Comparison of ENCODE assay signal across 8 cellular contexts in the genomic region with DNA sequence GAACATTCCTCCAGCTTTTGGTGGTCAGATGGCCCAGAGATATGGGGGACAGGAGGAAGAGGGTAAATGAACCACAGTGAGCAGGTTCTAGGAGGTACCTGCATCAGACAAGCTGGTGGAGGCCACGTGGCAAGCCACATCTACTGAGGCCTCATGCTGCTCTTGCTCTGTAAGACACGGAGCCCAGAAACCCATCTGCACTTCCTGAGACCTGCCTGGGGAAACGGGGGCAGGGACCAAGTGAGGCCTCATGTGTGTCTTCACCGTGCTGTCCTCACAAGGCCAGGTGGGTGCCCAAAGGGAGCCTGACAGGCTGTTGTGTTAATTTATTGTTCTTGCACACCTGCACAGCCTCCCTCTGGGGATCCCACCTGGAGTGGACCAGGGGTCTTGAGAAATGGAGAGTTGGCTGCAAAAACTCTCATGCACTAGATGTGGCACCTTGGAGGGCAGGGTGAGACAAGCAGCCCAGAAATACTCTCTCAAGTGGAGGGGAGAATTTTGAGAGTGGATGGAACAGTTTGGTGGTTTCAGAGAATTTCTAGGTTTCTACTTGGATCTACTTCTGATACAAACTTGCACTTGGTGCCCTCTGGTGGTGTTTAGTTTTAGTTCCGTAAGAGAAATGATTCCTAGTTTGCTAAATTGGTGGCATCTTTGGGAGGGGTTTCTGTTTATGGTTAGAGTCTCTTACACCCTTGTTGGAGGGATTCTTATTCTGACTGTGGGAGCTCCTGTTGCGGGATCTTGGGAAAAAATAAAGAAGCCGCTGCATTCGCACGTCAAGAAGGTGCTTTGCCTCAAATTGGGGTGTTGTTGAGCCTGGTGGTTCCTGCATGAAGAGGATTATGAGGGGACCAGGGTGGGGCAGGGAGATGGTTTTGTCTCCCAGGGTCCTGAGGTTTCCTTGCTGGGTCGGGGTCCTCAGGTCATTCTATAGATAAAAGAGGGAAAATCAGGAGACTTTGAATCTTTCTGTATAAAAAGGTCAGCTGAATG. TPM values are rescaled to one million over a fixed set of nuclear protein-coding genes. Genes with fewer than 3 reads are reported as not detected.
DNase-seq lines count a peak whose midpoint lies in the region; ATAC-seq, FAIRE-seq and TF ChIP-seq lines count a peak whose summit lies in the region.

No MANE protein-coding gene starts in this region.

- FAIRE-seq in A549 (lab: Jason Lieb, UNC) (no peak), kidney (lab: Jason Lieb, UNC) (no peak), urothelium cell line (lab: Jason Lieb, UNC) (no peak)

- WGBS in A549 (ENCODE audit: missing lambda C conversion rate) = 28% methylated on average over 10 of the region's 10 CpGs

- ATAC-seq in A549 = peak in 1 of 2 experiments; percentile 67; a peak in 4 of 6 replicates

- H3K4me3 ChIP-seq in A549 (no peak overlapping the region), kidney (ENCODE audit: low read length in 2 of 2) (no peak overlapping the region)

- TF ChIP-seq CTCF in A549 (IDR thresholded peaks at IDR 0.05) = peak; percentile 61
- TF ChIP-seq CTCF in kidney (IDR thresholded peaks at IDR 0.05; ENCODE audit: borderline replicate concordance, extremely low read depth, insufficient read depth) = peak; percentile 44

- TF ChIP-seq POLR2A in A549 (IDR thresholded peaks at IDR 0.05; ENCODE audit: low read length) = no peak

- H3K4me1 ChIP-seq in A549 (no peaks in the 10 kb centered on the region), kidney (ENCODE audit: control insufficient read depth in 1 of 2, insufficient read depth in 1 of 2, low read depth in 1 of 2, low read length in 2 of 2) (no peaks in the 10 kb centered on the region)

- TF ChIP-seq EP300 in A549 (IDR thresholded peaks at IDR 0.05) = no peak

- intact Hi-C loops in kidney (cut with DNase I) = loop anchor here (10.0 kb wide), 1 partner anchor 159 kb away; no protein-coding TSS in a partner anchor

- CTCF ChIA-PET in A549 (lab: Yijun Ruan, JAX) = interaction anchor here (0.8 to 26.4 kb wide), 35 partner anchors 8 to 615 kb away, joined by 3 to 554 read pairs (median 5); no protein-coding TSS in a partner anchor

- peak; percentile 68 to 69 for TF ChIP-seq RAD21 in A549 (conservative IDR thresholded peaks at IDR 0.05 in 1 of 2, IDR thresholded peaks at IDR 0.05 in 1 of 2)

- H3K9me3 ChIP-seq in A549 (no peaks in the 10 kb centered on the region), kidney (ENCODE audit: control insufficient read depth in 1 of 2, low read length in 2 of 2) (no peaks in the 10 kb centered on the region)

- no peaks in the 10 kb centered on the region for H3K36me3 ChIP-seq in kidney (ENCODE audit: control insufficient read depth in 1 of 2, insufficient read depth in 2 of 2, low read length in 2 of 2)

- H3K4me2 ChIP-seq in A549 = no peak overlapping the region

- DNase-seq in A549 (ENCODE audit: low read depth in 1 of 2, low spot score in 1 of 2) (peak; percentile 18 to 70), ELF-1 (ENCODE audit: low read depth, low spot score) (peak; percentile 29), NCI-H2081 (lab: John Stamatoyannopoulos, UW) (peak; percentile 4 to 17), astrocyte of the hippocampus (ENCODE audit: low read depth, low spot score) (peak; percentile 73), kidney (no peak), urothelium cell line (ENCODE audit: low spot score) (peak; percentile 44), mesenteric fat pad (ENCODE audit: low spot score) (no peak)
- no peak for DNase-seq in stimulated activated CD4-positive, alpha-beta T cell treated with anti-CD3 and anti-CD28 coated beads, Interleukin-4, amount 100 ng/mL, for 1 hour

- POLR2A ChIA-PET in A549 (lab: Yijun Ruan, JAX) = no interaction called here

- H3K27ac ChIP-seq in A549 (no peak overlapping the region), kidney (ENCODE audit: low read depth in 2 of 2, low read length in 2 of 2) (no peak overlapping the region)

- H3K9ac ChIP-seq in kidney (ENCODE audit: low read length in 2 of 2) = no peak overlapping the region

TF ChIP-seq in A549, 52 proteins besides CTCF, POLR2A, EP300 and RAD21:
- TF ChIP-seq CBX2 (IDR thresholded peaks at IDR 0.05; ENCODE audit: borderline replicate concordance, low read depth) (no peak), SMC3 (IDR thresholded peaks at IDR 0.05) (peak; percentile 84)

RNA-seq across cellular contexts. Expression of a gene that starts 47.5 kb away (rescaled TPM):
- polyA plus RNA-seq in A549 (2011; rRNA removed) (not detected in 2 replicates), A549 (2017; fragmentation: RNase III; extraction: RNeasy Plus Mini Kit Qiagen cat#74134 plus additional on column Dnase treatment) (not detected in 3 replicates), kidney (ENCODE audit: insufficient read depth, low read depth, low replicate concordance) (0.73 TPM)
- polyA plus RNA-seq in A549 (2012; cell fraction: cytosol; rRNA removed) = not detected in 2 replicates
- 0.05 TPM in 1 of 2 replicates, not detected in the other for polyA plus RNA-seq in A549 (2012; cell fraction: nucleus; rRNA removed)
- not detected in 2 replicates for polyA minus RNA-seq in A549 (2011; rRNA and poly(A)+ RNA removed)
- total RNA-seq in kidney (0.09 TPM), mesenteric fat pad (0.64 TPM)

Comparison
In these comparisons a context has a peak if more than half of its experiments do, and no peak if none do; other contexts are left out.
1. DNase-seq: peak in A549 (2 of 2), ELF-1 (single experiment), NCI-H2081 (2 of 2), astrocyte of the hippocampus (single experiment) and urothelium cell line (single experiment); none in kidney (single experiment), mesenteric fat pad (single experiment) and stimulated activated CD4-positive, alpha-beta T cell treated with anti-CD3 and anti-CD28 coated beads, Interleukin-4, amount 100 ng/mL, for 1 hour (single experiment).